Comparison of ENCODE assay signal across 2 cellular contexts in genomic region chr20:1207293-1207884, GRCh38.
TF ChIP-seq lines count a peak whose summit lies in the region.

No MANE protein-coding gene starts in this region.

TF ChIP-seq in GM23338, 12 proteins besides CTCF, POLR2A, EP300 and RAD21:
- TF ChIP-seq JUNB (IDR thresholded peaks at IDR 0.05; ENCODE audit: unreplicated experiment) (no peak), ZNF462 (CRISPR knock-in tag; IDR thresholded peaks at IDR 0.05) (no peak), NANOG (IDR thresholded peaks at IDR 0.05; ENCODE audit: borderline replicate concordance) (no peak), CREB1 (CRISPR knock-in tag; IDR thresholded peaks at IDR 0.05; ENCODE audit: low read depth) (no peak), POLR2AphosphoS5 (IDR thresholded peaks at IDR 0.05; ENCODE audit: low read depth) (no peak), EZH2 (IDR thresholded peaks at IDR 0.05; ENCODE audit: low read depth, unreplicated experiment) (no peak), ZNF114 (CRISPR knock-in tag; IDR thresholded peaks at IDR 0.05) (no peak), ETS1 (IDR thresholded peaks at IDR 0.05) (no peak), EZH2phosphoT487 (IDR thresholded peaks at IDR 0.05; ENCODE audit: unreplicated experiment) (no peak)

TF ChIP-seq in K562, 482 proteins besides CTCF, POLR2A, EP300 and RAD21:
- TF ChIP-seq KDM1A (IDR thresholded peaks at IDR 0.05) (0 out of 4 replicates have a peak, but pooled peaks of 1 of the 2 experiments have one; percentile 25), PREB (CRISPR knock-in tag; IDR thresholded peaks at IDR 0.05) (no peak), USF1 (CRISPR knock-in tag; IDR thresholded peaks at IDR 0.05) (peak; percentile 30; the same call in 1 of the 2 replicates), NFYB (IDR thresholded peaks at IDR 0.05; ENCODE audit: extremely low read depth, insufficient read length) (peak; percentile 42), ZFP91 (CRISPR knock-in tag; IDR thresholded peaks at IDR 0.05) (no peak), USF2 (CRISPR knock-in tag; IDR thresholded peaks at IDR 0.05) (peak; percentile 41)
TF ChIP-seq in K562: peak in this region for 4.
